ENCODE assay signal across 16 cellular contexts in the genomic region with DNA sequence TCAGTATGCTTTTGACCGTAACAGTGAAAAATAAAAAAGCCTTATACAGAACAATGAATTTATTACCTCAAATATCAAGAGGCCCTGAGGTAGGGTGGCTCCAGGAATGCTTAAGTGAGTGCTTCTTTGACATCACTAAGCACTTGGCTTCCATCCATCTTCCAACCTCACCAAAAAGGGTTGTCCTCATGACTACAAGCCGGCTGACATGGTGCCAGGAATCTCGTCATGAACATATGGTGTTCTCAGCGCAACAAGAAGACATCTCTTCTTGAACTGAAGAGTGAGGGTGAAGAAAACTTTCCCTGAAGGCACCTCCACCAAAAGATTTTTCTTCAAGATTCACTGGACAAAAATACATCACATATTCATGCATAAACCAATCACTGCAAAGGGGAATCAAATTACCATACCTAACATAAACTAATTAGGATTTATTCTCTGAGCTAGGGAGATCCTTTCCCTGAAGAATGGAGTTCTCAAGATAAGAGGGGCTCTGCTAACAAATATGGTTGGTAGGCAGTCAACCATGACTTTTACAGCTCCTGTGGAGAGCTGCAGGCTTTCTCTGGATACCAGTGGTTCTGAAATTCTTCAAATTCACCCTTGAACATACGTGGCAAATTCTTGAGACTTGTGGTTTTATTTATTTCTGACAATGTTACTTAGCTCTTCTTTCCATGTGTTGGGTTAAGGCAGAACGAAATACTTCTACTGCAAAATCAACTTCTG. TPM values are rescaled to one million over a fixed set of nuclear protein-coding genes. Genes with fewer than 3 reads are reported as not detected.
DNase-seq lines count a peak whose midpoint lies in the region; ATAC-seq and TF ChIP-seq lines count a peak whose summit lies in the region.
"Had no signal": no experiment of that assay in that cellular context is flagged by ENCODE, and none has a peak within 500 bp of the region (broad histone marks: within the 10 kb centered on the region; RNA-seq: fewer than 3 reads in every experiment).

No MANE protein-coding gene starts in this region.

- H3K9ac ChIP-seq in IMR-90 (ENCODE audit: low read depth, low read length): no peak overlapping the region
- H3K9ac ChIP-seq in adipocyte (ENCODE audit: low read length): no peak overlapping the region

- H2BK20ac ChIP-seq in IMR-90 (ENCODE audit: low read depth, low read length): no peak overlapping the region

- WGBS in IMR-90 (ENCODE audit: extremely low coverage in 2 of 2, insufficient read length in 1 of 2), 2 experiments: no CpG with 5 or more reads among the region's 6 CpGs

- TF ChIP-seq POLR2A in IMR-90 (IDR thresholded peaks at IDR 0.05; ENCODE audit: low read depth, low read length): no peak

- POLR2A ChIA-PET in IMR-90 (lab: Charles Lee; ENCODE audit: unreplicated experiment): no interaction called here

- H3K36me3 ChIP-seq in IMR-90 (ENCODE audit: control insufficient read depth, insufficient read depth, low read length) (no peaks in the 10 kb centered on the region), adipocyte (ENCODE audit: control insufficient read depth, insufficient read depth, low read length, severe bottlenecking) (no peaks in the 10 kb centered on the region)

- H3K56ac ChIP-seq in IMR-90 (ENCODE audit: extremely low read depth, insufficient read depth, low read length): no peak overlapping the region

- intact Hi-C loops in IMR-90 (cut with micrococcal nuclease): no loop called here

- peaks cover 20% of the 10 kb centered on the region for H3K27me3 ChIP-seq in IMR-90 (ENCODE audit: control insufficient read depth, insufficient read depth, low read length)
- no peaks in the 10 kb centered on the region for H3K27me3 ChIP-seq in adipocyte (replicated peaks; ENCODE audit: control insufficient read depth, insufficient read depth, low read length)

- no peak overlapping the region for H4K91ac ChIP-seq in IMR-90 (ENCODE audit: insufficient read depth, low read depth, low read length)

- H3K27ac ChIP-seq in IMR-90 (ENCODE audit: insufficient read depth, low read length): no peak overlapping the region
- H3K27ac ChIP-seq: foreskin keratinocyte, SK-N-MC had no signal

- no peaks in the 10 kb centered on the region for H3K9me3 ChIP-seq in IMR-90 (ENCODE audit: control insufficient read depth, insufficient read depth, low read length)
- H3K9me3 ChIP-seq in adipocyte (ENCODE audit: control insufficient read depth, low read length): no peaks in the 10 kb centered on the region

- no peak overlapping the region for H2BK5ac ChIP-seq in IMR-90 (ENCODE audit: low read depth, low read length, poor library complexity, severe bottlenecking)

- H2AK9ac ChIP-seq in IMR-90 (replicated peaks; ENCODE audit: low read depth, low read length, poor library complexity): no peak overlapping the region

- H3K4me1 ChIP-seq in IMR-90 (ENCODE audit: control insufficient read depth, insufficient read depth, low read length): 0 out of 2 replicates have a peak, but pooled peaks cover 2% of the 10 kb centered on the region
- no peaks in the 10 kb centered on the region for H3K4me1 ChIP-seq in adipocyte (ENCODE audit: control insufficient read depth, insufficient read depth, low read length)
- H3K4me1 ChIP-seq: foreskin keratinocyte had no signal

- in situ Hi-C loops in IMR-90 (cut with MboI; ENCODE audit: low sequenced_read_pairs): no loop called here

- no peak overlapping the region for H4K8ac ChIP-seq in IMR-90 (ENCODE audit: low read depth in 2 of 2, low read length in 2 of 2)

- CTCF ChIA-PET in IMR-90 (lab: Yijun Ruan, JAX): no interaction called here

- no peak overlapping the region for H3K4me3 ChIP-seq in IMR-90 (ENCODE audit: insufficient read depth, low read depth, low read length)
- no peak overlapping the region for H3K4me3 ChIP-seq in adipocyte (ENCODE audit: low read length)
- H3K4me3 ChIP-seq: SK-N-MC had no signal

- dilution Hi-C loops in IMR-90 (cut with HindIII; ENCODE audit: low sequenced_read_pairs, unreplicated experiment): no loop called here

- H3K14ac ChIP-seq in IMR-90 (replicated peaks; ENCODE audit: low read depth, low read length): no peak overlapping the region

- H3K9me1 ChIP-seq in IMR-90 (ENCODE audit: insufficient read depth, low read length): no peaks in the 10 kb centered on the region

- DNase-seq in Ammon's horn (ENCODE audit: low spot score): peak; percentile 8
- peak; percentile 66 for DNase-seq in IMR-90
- peak; percentile 8 for DNase-seq in adipocyte (ENCODE audit: low read depth)
- peak; percentile 75 for DNase-seq in glomerular visceral epithelial cell (ENCODE audit: extremely low spot score)
- no peak for DNase-seq in iPS-NIHi11 (ENCODE audit: low spot score)
- DNase-seq in NAMALWA (ENCODE audit: low spot score): no peak
- DNase-seq in activated T-cell treated with anti-CD3 and anti-CD28 coated beads, Interleukin-2, amount 50 U/mL, for 1 hour: no peak
- DNase-seq: activated CD4-positive, alpha-beta memory T cell treated with anti-CD3 and anti-CD28 coated beads for 36 hours; Calu3; dermis blood vessel endothelial cell; NCI-H1930 had no signal

- no peak overlapping the region for H2BK15ac ChIP-seq in IMR-90 (ENCODE audit: low read depth, low read length)

- no peak overlapping the region for H2AFZ ChIP-seq in IMR-90 (replicated peaks; ENCODE audit: low read length, poor library complexity)

- BruUV-seq in IMR-90 (replicated peaks; lab: Mats Ljungman, UMichigan): no TSS peak

- TF ChIP-seq RAD21 in IMR-90 (IDR thresholded peaks at IDR 0.05; ENCODE audit: low read length): no peak

- no peaks in the 10 kb centered on the region for H3K79me1 ChIP-seq in IMR-90 (ENCODE audit: low read depth in 1 of 2, low read length in 2 of 2)

- no peak overlapping the region for H3K4ac ChIP-seq in IMR-90 (ENCODE audit: low read depth, low read length)

- H3K23ac ChIP-seq in IMR-90 (ENCODE audit: low read depth, low read length): no peak overlapping the region

- no peak for TF ChIP-seq CTCF in IMR-90 (conservative IDR thresholded peaks at IDR 0.05; ENCODE audit: low read depth, low read length)

- H3K4me2 ChIP-seq in IMR-90 (ENCODE audit: low read depth, low read length): no peak overlapping the region

- no peak overlapping the region for H4K5ac ChIP-seq in IMR-90 (ENCODE audit: low read depth, low read length)

- H2AK5ac ChIP-seq in IMR-90 (ENCODE audit: low read depth, low read length): no peak overlapping the region

- ATAC-seq in IMR-90 (ENCODE audit: low read depth) (no peak; the same call in 1 of the 2 replicates), GM18868 (IDR thresholded peaks at IDR 0.05; ENCODE audit: unreplicated experiment) (no peak)
- ATAC-seq: foreskin keratinocyte, HCT116 had no signal

- no peak overlapping the region for H2BK120ac ChIP-seq in IMR-90 (ENCODE audit: low read depth, low read length)

- H3K18ac ChIP-seq in IMR-90 (ENCODE audit: low read depth, low read length): no peak overlapping the region

- H4K20me1 ChIP-seq in IMR-90 (ENCODE audit: insufficient read depth, low read length): no peaks in the 10 kb centered on the region

TF ChIP-seq in IMR-90, 13 proteins besides CTCF, POLR2A, EP300 and RAD21:
- TF ChIP-seq NFE2L2 (IDR thresholded peaks at IDR 0.05; ENCODE audit: low read depth, low read length) (no peak), RCOR1 (IDR thresholded peaks at IDR 0.05; ENCODE audit: insufficient replicate concordance, low read length) (no peak), FOS (IDR thresholded peaks at IDR 0.05; ENCODE audit: low read depth, low read length) (no peak)

RNA-seq across cellular contexts. Expression of a gene that starts 49.5 kb away (rescaled TPM):
- total RNA-seq in IMR-90 (2012; rRNA removed): not detected in 2 replicates
- not detected in 2 replicates for polyA plus RNA-seq in IMR-90 (2012; rRNA removed)
- not detected in 2 replicates for polyA plus RNA-seq in IMR-90 (2012; cell fraction: cytosol; rRNA removed)
- polyA plus RNA-seq in IMR-90 (2012; cell fraction: nucleus; rRNA removed; ENCODE audit: low replicate concordance): not detected in 2 replicates
- total RNA-seq: activated CD4-positive, alpha-beta memory T cell treated with anti-CD3 and anti-CD28 coated beads for 36 hours; Calu3; dermis blood vessel endothelial cell; foreskin keratinocyte; osteoblast had no signal
- polyA plus RNA-seq: foreskin keratinocyte had no signal

Comparison
In these comparisons a context has a peak if more than half of its experiments do, and no peak if none do; other contexts are left out.
1. DNase-seq: peak in Ammon's horn (single experiment), IMR-90 (single experiment), adipocyte (single experiment) and glomerular visceral epithelial cell (single experiment); none in iPS-NIHi11 (single experiment), NAMALWA (single experiment) and activated T-cell treated with anti-CD3 and anti-CD28 coated beads, Interleukin-2, amount 50 U/mL, for 1 hour (single experiment).